Comparison of ENCODE assay signal across 18 cellular contexts in genomic region chr6:13918686-13919085, GRCh38. TPM values are rescaled to one million over a fixed set of nuclear protein-coding genes. Genes with fewer than 3 reads are reported as not detected.
A peak's percentile ranks its signal among the peaks of the same experiment; 100 is the strongest.
DNase-seq lines count a peak whose midpoint lies in the region; ATAC-seq and TF ChIP-seq lines count a peak whose summit lies in the region.
"Had no signal": no experiment of that assay in that cellular context is flagged by ENCODE, and none has a peak within 500 bp of the region (broad histone marks: within the 10 kb centered on the region; RNA-seq: fewer than 3 reads in every experiment).

No MANE protein-coding gene starts in this region.

- no peak overlapping the region for H4K8ac ChIP-seq in trophoblast cell (ENCODE audit: low read depth, low read length)

- H3K79me2 ChIP-seq in trophoblast cell (ENCODE audit: control insufficient read depth, insufficient read depth, low read length, poor library complexity): no peaks in the 10 kb centered on the region

- H2BK5ac ChIP-seq in trophoblast cell (ENCODE audit: low read depth, low read length, poor library complexity): no peak overlapping the region

- H3K4me1 ChIP-seq in upper lobe of right lung: peaks cover 10% of the 10 kb centered on the region
- no peaks in the 10 kb centered on the region for H3K4me1 ChIP-seq in trophoblast cell (ENCODE audit: control insufficient read depth in 1 of 2, insufficient read depth in 2 of 2, low read length in 2 of 2)
- no peaks in the 10 kb centered on the region for H3K4me1 ChIP-seq in left ventricle myocardium inferior

- H3K27me3 ChIP-seq in upper lobe of right lung (peaks cover 10% of the 10 kb centered on the region), trophoblast cell (ENCODE audit: insufficient read depth, low read length) (no peaks in the 10 kb centered on the region), left ventricle myocardium inferior (ENCODE audit: low read depth) (peaks cover 73% of the 10 kb centered on the region)

- no peak overlapping the region for H2AFZ ChIP-seq in trophoblast cell (ENCODE audit: insufficient read depth, low read length, poor library complexity)

- H3K9ac ChIP-seq in SK-N-MC (ENCODE audit: insufficient read length) (no peak overlapping the region), trophoblast cell (ENCODE audit: low read length) (no peak overlapping the region)

- H3K27ac ChIP-seq in SK-N-MC (peak overlapping the region; percentile 92), upper lobe of right lung (peak overlapping the region; percentile 0), trophoblast cell (ENCODE audit: low read depth, low read length) (no peak overlapping the region), left ventricle myocardium inferior (replicated peaks) (no peak overlapping the region)
- H3K27ac ChIP-seq: 22Rv1, A549, C4-2B had no signal

- ATAC-seq in upper lobe of right lung: no peak
- ATAC-seq: A549 had no signal

- H4K91ac ChIP-seq in trophoblast cell (ENCODE audit: low read depth, low read length): no peak overlapping the region

- H3K4ac ChIP-seq in trophoblast cell (ENCODE audit: low read depth, low read length): no peak overlapping the region

- H3K36me3 ChIP-seq in SK-N-MC (ENCODE audit: insufficient read depth, low read length): no peaks in the 10 kb centered on the region
- H3K36me3 ChIP-seq in upper lobe of right lung: no peaks in the 10 kb centered on the region
- H3K36me3 ChIP-seq in trophoblast cell (ENCODE audit: control insufficient read depth in 1 of 2, insufficient read depth in 2 of 2, low read length in 2 of 2): no peaks in the 10 kb centered on the region
- H3K36me3 ChIP-seq in left ventricle myocardium inferior: no peaks in the 10 kb centered on the region

- no peak overlapping the region for H3K23ac ChIP-seq in trophoblast cell (ENCODE audit: low read length)

- no peak overlapping the region for H2BK120ac ChIP-seq in trophoblast cell (ENCODE audit: insufficient read depth, low read length, poor library complexity)

- no peak overlapping the region for H4K12ac ChIP-seq in trophoblast cell (ENCODE audit: low read depth, low read length)

- no peaks in the 10 kb centered on the region for H3K79me1 ChIP-seq in trophoblast cell (ENCODE audit: low read length)

- DNase-seq in DMS53 (lab: John Stamatoyannopoulos, UW) (peak; percentile 33), DMS53 treated with DMSO at 0.1 percent for 48 hours (lab: John Stamatoyannopoulos, UW; ENCODE audit: unreplicated experiment) (no peak), NCI-H510A (lab: John Stamatoyannopoulos, UW) (peak; percentile 55), SK-N-MC (ENCODE audit: low read depth, low spot score) (no peak), upper lobe of right lung (no peak), trophoblast cell (no peak), left ventricle myocardium inferior (no peak)
- DNase-seq: AML-193; Caco-2; CD4-positive, alpha-beta T cell; DMS79 treated with DMSO at 0.1 percent for 48 hours; GF-D8; H9; IMR-90 had no signal

- WGBS in trophoblast cell (ENCODE audit: extremely low coverage, insufficient coverage, insufficient read length): no CpG with 5 or more reads among the region's 2 CpGs

- H3K4me3 ChIP-seq in SK-N-MC: no peak overlapping the region
- no peak overlapping the region for H3K4me3 ChIP-seq in upper lobe of right lung
- H3K4me3 ChIP-seq in trophoblast cell (ENCODE audit: low read depth, low read length): no peak overlapping the region
- no peak overlapping the region for H3K4me3 ChIP-seq in left ventricle myocardium inferior
- H3K4me3 ChIP-seq: A549 had no signal

- H3K4me2 ChIP-seq in trophoblast cell (ENCODE audit: low read length): no peak overlapping the region
- H3K4me2 ChIP-seq: A549 had no signal

- H3K9me3 ChIP-seq in SK-N-MC (ENCODE audit: low read depth, low read length) (no peaks in the 10 kb centered on the region), upper lobe of right lung (no peaks in the 10 kb centered on the region), trophoblast cell (ENCODE audit: insufficient read depth, low read depth, low read length) (no peaks in the 10 kb centered on the region), left ventricle myocardium inferior (replicated peaks) (no peaks in the 10 kb centered on the region)
- H3K9me3 ChIP-seq: A549, Caco-2 had no signal

- H2BK12ac ChIP-seq in trophoblast cell (ENCODE audit: low read length): no peak overlapping the region

- no peak overlapping the region for H3K18ac ChIP-seq in trophoblast cell (ENCODE audit: low read length)

- no peak overlapping the region for H2AK5ac ChIP-seq in trophoblast cell (ENCODE audit: low read length)

- no peak overlapping the region for H3K14ac ChIP-seq in trophoblast cell (ENCODE audit: low read length)

- intact Hi-C loops in upper lobe of right lung (cut with DNase I) (loop anchor here (10.0 kb wide), 1 partner anchor 136 kb away; no protein-coding TSS in a partner anchor), left ventricle myocardium inferior (cut with micrococcal nuclease) (loop anchor here (10.0 kb wide), 1 partner anchor 146 kb away; no protein-coding TSS in a partner anchor)

- TF ChIP-seq CTCF in upper lobe of right lung (IDR thresholded peaks at IDR 0.05) (no peak), left ventricle myocardium inferior (IDR thresholded peaks at IDR 0.05; ENCODE audit: borderline replicate concordance) (no peak)

RNA-seq across cellular contexts. Expression of gene RNF182, which starts 6.1 kb away (rescaled TPM):
- total RNA-seq in upper lobe of right lung (6.1 TPM), left ventricle myocardium inferior (not detected)
- 0.39 and 0.40 TPM in 2 replicates for polyA plus RNA-seq in trophoblast cell (2013)
- total RNA-seq: HT-29 had no signal

Comparison
In these comparisons a context has a peak if more than half of its experiments do, and no peak if none do; other contexts are left out.
1. DNase-seq: peak in DMS53 (single experiment) and NCI-H510A (single experiment); none in DMS53 treated with DMSO at 0.1 percent for 48 hours (single experiment), SK-N-MC (single experiment), upper lobe of right lung (single experiment), trophoblast cell (0 of 2) and left ventricle myocardium inferior (single experiment).
2. H3K27ac ChIP-seq: peak in SK-N-MC (single experiment) and upper lobe of right lung (single experiment); none in trophoblast cell (single experiment) and left ventricle myocardium inferior (single experiment).